ENCODE assay signal across 16 cellular contexts in genomic region chr18:68992719-68993482, GRCh38.
DNase-seq lines count a peak whose midpoint lies in the region; ATAC-seq and TF ChIP-seq lines count a peak whose summit lies in the region.
"Had no signal": no experiment of that assay in that cellular context is flagged by ENCODE, and none has a peak within 500 bp of the region (broad histone marks: within the 10 kb centered on the region; RNA-seq: fewer than 3 reads in every experiment).

No MANE protein-coding gene starts in this region.

- peak overlapping the region; percentile 57 for H3K27ac Mint-ChIP-seq in nephron progenitor cell
- H3K27ac Mint-ChIP-seq: CD8-positive, alpha-beta T cell; GM23338 had no signal

- no peaks in the 10 kb centered on the region for H3K27me3 Mint-ChIP-seq in nephron progenitor cell (ENCODE audit: low read depth, poor library complexity)
- H3K27me3 Mint-ChIP-seq: activated naive CD8-positive, alpha-beta T cell had no signal

- H3K9me3 Mint-ChIP-seq in nephron progenitor cell = peaks cover 19% of the 10 kb centered on the region

- no peak for TF ChIP-seq CTCF in nephron progenitor cell (IDR thresholded peaks at IDR 0.05)

- ATAC-seq in HG02610 (IDR thresholded peaks at IDR 0.05; ENCODE audit: unreplicated experiment) = peak; percentile 43
- ATAC-seq in HG03565 (IDR thresholded peaks at IDR 0.05; ENCODE audit: unreplicated experiment) = peak; percentile 44
- no peak for ATAC-seq in HG03571 (IDR thresholded peaks at IDR 0.05; ENCODE audit: unreplicated experiment)
- ATAC-seq: CD8-positive, alpha-beta T cell; GM23338; K562 had no signal

- no peak overlapping the region for H3K4me3 Mint-ChIP-seq in nephron progenitor cell
- H3K4me3 Mint-ChIP-seq: activated naive CD8-positive, alpha-beta T cell; CD8-positive, alpha-beta T cell; GM23338 had no signal

- DNase-seq in DMS53 (lab: John Stamatoyannopoulos, UW) (peak; percentile 17), DMS53 treated with DMSO at 0.1 percent for 48 hours (lab: John Stamatoyannopoulos, UW; ENCODE audit: unreplicated experiment) (no peak), nephron progenitor cell (no peak), OCI-M1 (lab: John Stamatoyannopoulos, UW) (no peak), NCI-H1417 treated with DMSO at 0.1 percent for 48 hours (lab: John Stamatoyannopoulos, UW) (no peak)
- DNase-seq: 8988T; CD8-positive, alpha-beta T cell; GDM1; NCI-H187; SIG-M5 had no signal

- no peaks in the 10 kb centered on the region for H3K36me3 Mint-ChIP-seq in nephron progenitor cell (ENCODE audit: low read depth)
- H3K36me3 Mint-ChIP-seq: CD8-positive, alpha-beta T cell had no signal

- no peaks in the 10 kb centered on the region for H3K4me1 Mint-ChIP-seq in nephron progenitor cell
- H3K4me1 Mint-ChIP-seq: GM23338 had no signal
